8 cellular contexts compared by ENCODE assay signal in the genomic region with DNA sequence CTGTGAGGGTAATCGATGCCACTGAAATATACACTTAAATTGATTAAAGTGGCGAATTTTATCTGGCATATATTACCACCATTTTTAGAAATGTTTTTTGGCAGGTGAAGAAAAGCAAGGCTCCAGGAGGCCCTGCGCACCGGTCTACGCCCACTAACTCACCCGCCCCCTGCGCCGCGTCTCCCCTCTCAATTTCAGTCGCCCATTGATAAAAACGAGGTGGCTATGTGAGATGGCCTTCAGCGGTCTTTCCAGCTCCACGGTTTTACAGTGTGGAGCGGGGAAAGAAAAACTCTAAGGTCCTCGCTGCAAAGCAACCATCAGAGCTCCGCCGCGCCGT. TPM values are rescaled to one million over a fixed set of nuclear protein-coding genes. Genes with fewer than 3 reads are reported as not detected.
DNase-seq lines count a peak whose midpoint lies in the region; ATAC-seq and TF ChIP-seq lines count a peak whose summit lies in the region.

No MANE protein-coding gene starts in this region.

- H3K27me3 Mint-ChIP-seq in T-helper 2 cell treated with Interferon-gamma antibody and Interleukin-4, amounts not matched to agents 5 μg/mL and 100 μg/mL, for 36 hours (ENCODE audit: low read depth), result peaks cover 2% of the 10 kb centered on the region

- H3K4me3 Mint-ChIP-seq in T-helper 2 cell treated with Interferon-gamma antibody and Interleukin-4, amounts not matched to agents 5 μg/mL and 100 μg/mL, for 36 hours, result peak overlapping the region; percentile 88

- H3K9me3 Mint-ChIP-seq in T-helper 2 cell treated with Interferon-gamma antibody and Interleukin-4, amounts not matched to agents 5 μg/mL and 100 μg/mL, for 36 hours, result no peaks in the 10 kb centered on the region

- peak; percentile 27 for ATAC-seq in HG03280 (IDR thresholded peaks at IDR 0.05; ENCODE audit: unreplicated experiment)
- no peak for ATAC-seq in upper lobe of right lung

- TF ChIP-seq CTCF in astrocyte of the spinal cord (IDR thresholded peaks at IDR 0.05; ENCODE audit: low read depth, low read length) (no peak), lower leg skin (IDR thresholded peaks at IDR 0.05) (no peak), upper lobe of right lung (IDR thresholded peaks at IDR 0.05) (no peak)

- 0 to 1% methylated on average over 19 of the region's 19 CpGs for WGBS in lower leg skin, 2 donors

- in situ Hi-C loops in astrocyte of the spinal cord (cut with HindIII; ENCODE audit: low sequenced_read_pairs), result no loop called here

- peak overlapping the region; percentile 68 for H3K4me3 ChIP-seq in astrocyte of the spinal cord (ENCODE audit: low read depth, low read length)
- H3K4me3 ChIP-seq in lower leg skin (ENCODE audit: low read depth, poor library complexity, severe bottlenecking), result peak overlapping the region; percentile 49
- peak overlapping the region; percentile 72 for H3K4me3 ChIP-seq in upper lobe of right lung

- H3K27me3 ChIP-seq in upper lobe of right lung, result no peaks in the 10 kb centered on the region

- intact Hi-C loops in lower leg skin (cut with DNase I; ENCODE audit: low total_unique reads), result no loop called here
- intact Hi-C loops in upper lobe of right lung (cut with DNase I), result no loop called here

- peaks cover 14% of the 10 kb centered on the region for H3K4me1 Mint-ChIP-seq in T-helper 2 cell treated with Interferon-gamma antibody and Interleukin-4, amounts not matched to agents 5 μg/mL and 100 μg/mL, for 36 hours (ENCODE audit: low read depth)

- H3K4me1 ChIP-seq in upper lobe of right lung, result peaks cover 4% of the 10 kb centered on the region

- no peak for TF ChIP-seq POLR2A in lower leg skin (IDR thresholded peaks at IDR 0.05)

- peak overlapping the region; percentile 73 for H3K27ac ChIP-seq in upper lobe of right lung

- no peaks in the 10 kb centered on the region for H3K9me3 ChIP-seq in upper lobe of right lung

- H3K27ac Mint-ChIP-seq in T-helper 2 cell treated with Interferon-gamma antibody and Interleukin-4, amounts not matched to agents 5 μg/mL and 100 μg/mL, for 36 hours, result peak overlapping the region; percentile 55

- H3K36me3 Mint-ChIP-seq in T-helper 2 cell treated with Interferon-gamma antibody and Interleukin-4, amounts not matched to agents 5 μg/mL and 100 μg/mL, for 36 hours (ENCODE audit: low read depth), result no peaks in the 10 kb centered on the region

- DNase-seq in T-helper 2 cell treated with Interferon-gamma antibody and Interleukin-4, amounts not matched to agents 5 μg/mL and 100 μg/mL, for 36 hours (ENCODE audit: low spot score), result no peak
- no peak for DNase-seq in T-helper 2 cell
- DNase-seq in astrocyte of the spinal cord (ENCODE audit: low read depth, low spot score), result no peak
- no peak for DNase-seq in lower leg skin (ENCODE audit: low spot score in 2 of 2)
- DNase-seq in upper lobe of right lung, result no peak
- DNase-seq in NCI-H2107 treated with DMSO at 0.1 percent for 48 hours (lab: John Stamatoyannopoulos, UW; ENCODE audit: unreplicated experiment), result no peak
- no peak for DNase-seq in NCI-H510A (lab: John Stamatoyannopoulos, UW)

- H3K36me3 ChIP-seq in upper lobe of right lung, result no peaks in the 10 kb centered on the region

RNA-seq across cellular contexts. Expression of gene AQP11, which starts 0.6 kb away (rescaled TPM):
- total RNA-seq in lower leg skin (under 1 TPM in 2 of 4 donors, not detected in 2; 0.17 to 0.55 TPM), upper lobe of right lung (0.61 TPM)

RNA-seq across cellular contexts. Expression of gene CLNS1A, which starts 48.4 kb away (rescaled TPM):
- total RNA-seq in lower leg skin (10 to 100 TPM; 57.3 to 89.1 (median 65.4) TPM), upper lobe of right lung (64.5 TPM)
